Comparison of ENCODE assay signal across 16 cellular contexts in genomic region chr18:59562751-59563150, GRCh38.
"Had no signal": no experiment of that assay in that cellular context is flagged by ENCODE, and none has a peak within 500 bp of the region (broad histone marks: within the 10 kb centered on the region; RNA-seq: fewer than 3 reads in every experiment).

No MANE protein-coding gene starts in this region.

- DNase-seq: KBM-7, MG63, NCI-H1092 treated with DMSO at 0.1 percent for 48 hours, NCI-H1436, NCI-H187, NCI-H2029, NCI-H2081 treated with DMSO at 0.1 percent for 48 hours, NCI-H2171, NCI-H2227 treated with DMSO at 0.1 percent for 48 hours, NCI-H526 treated with DMSO at 0.1 percent for 48 hours, NCI-H748 treated with DMSO at 0.1 percent for 48 hours, Right ventricle myocardium superior, RPMI8226, SIG-M5 had no signal

- H3K4me3 ChIP-seq: MG63, SJSA1, SK-N-MC had no signal
